1 cellular context compared by ENCODE assay signal in genomic region chr20:5654557-5654956, GRCh38.
TF ChIP-seq lines count a peak whose summit lies in the region.

No MANE protein-coding gene starts in this region.

TF ChIP-seq in HepG2, 621 proteins besides CTCF, POLR2A, EP300 and RAD21 (continued from another document and continues in another):
- no peak for TF ChIP-seq PATZ1 (CRISPR knock-in tag; IDR thresholded peaks at IDR 0.05)
- peak; percentile 79 for TF ChIP-seq FOSL2 (CRISPR knock-in tag; IDR thresholded peaks at IDR 0.05)
- TF ChIP-seq DBP (CRISPR knock-in tag; IDR thresholded peaks at IDR 0.05; ENCODE audit: not compliant biosample characterization): no peak
- TF ChIP-seq PHF21A (CRISPR knock-in tag; IDR thresholded peaks at IDR 0.05): no peak
- 0 out of 2 replicates have a peak, but pooled peaks have one; percentile 27 for TF ChIP-seq MIER3 (CRISPR knock-in tag; IDR thresholded peaks at IDR 0.05; ENCODE audit: borderline replicate concordance)
- TF ChIP-seq ZNF326 (CRISPR knock-in tag; IDR thresholded peaks at IDR 0.05; ENCODE audit: borderline replicate concordance): no peak
- no peak for TF ChIP-seq HNRNPH1 (optimal IDR thresholded peaks at IDR 0.05; ENCODE audit: low read depth, low read length)
- no peak for TF ChIP-seq ZNF460 (CRISPR knock-in tag; IDR thresholded peaks at IDR 0.05; ENCODE audit: borderline replicate concordance)
- no peak for TF ChIP-seq ZNF337 (CRISPR knock-in tag; IDR thresholded peaks at IDR 0.05; ENCODE audit: borderline replicate concordance, low read depth)
- peak; percentile 23; the same call in 1 of the 2 replicates for TF ChIP-seq MED1 (CRISPR knock-in tag; IDR thresholded peaks at IDR 0.05)
- TF ChIP-seq FOXJ3 (CRISPR knock-in tag; IDR thresholded peaks at IDR 0.05; ENCODE audit: borderline replicate concordance): no peak
- no peak for TF ChIP-seq TOE1 (CRISPR knock-in tag; IDR thresholded peaks at IDR 0.05)
- no peak for TF ChIP-seq ETV6 (CRISPR knock-in tag; conservative IDR thresholded peaks at IDR 0.05)
- TF ChIP-seq ZNF20 (CRISPR knock-in tag; IDR thresholded peaks at IDR 0.05): no peak
- TF ChIP-seq ZNF720 (CRISPR knock-in tag; IDR thresholded peaks at IDR 0.05): no peak
- no peak; the same call in 1 of the 2 replicates for TF ChIP-seq YEATS2 (CRISPR knock-in tag; IDR thresholded peaks at IDR 0.05; ENCODE audit: borderline replicate concordance)
- TF ChIP-seq ZNF891 (CRISPR knock-in tag; IDR thresholded peaks at IDR 0.05): no peak
- no peak for TF ChIP-seq HMG20B (CRISPR knock-in tag; conservative IDR thresholded peaks at IDR 0.05)
- no peak for TF ChIP-seq ZNF546 (CRISPR knock-in tag; conservative IDR thresholded peaks at IDR 0.05)
- TF ChIP-seq SMARCE1 (IDR thresholded peaks at IDR 0.05; ENCODE audit: borderline replicate concordance): no peak
- no peak for TF ChIP-seq RCOR2 (CRISPR knock-in tag; IDR thresholded peaks at IDR 0.05)
- peak; percentile 68 to 77 for TF ChIP-seq MAFK (conservative IDR thresholded peaks at IDR 0.05 in 1 of 2, IDR thresholded peaks at IDR 0.05 in 1 of 2; ENCODE audit: low read length in 2 of 2)
- no peak for TF ChIP-seq ZNF530 (CRISPR knock-in tag; IDR thresholded peaks at IDR 0.05; ENCODE audit: low read depth)
- TF ChIP-seq FOXA3 (CRISPR knock-in tag; IDR thresholded peaks at IDR 0.05): peak; percentile 29; the same call in 1 of the 2 replicates
- TF ChIP-seq ZNF614 (CRISPR knock-in tag; IDR thresholded peaks at IDR 0.05; ENCODE audit: borderline replicate concordance): no peak
- no peak for TF ChIP-seq HOXA7 (CRISPR knock-in tag; IDR thresholded peaks at IDR 0.05)
- no peak for TF ChIP-seq RERE (CRISPR knock-in tag; IDR thresholded peaks at IDR 0.05; ENCODE audit: low read depth)
- TF ChIP-seq ZSCAN20 (CRISPR knock-in tag; IDR thresholded peaks at IDR 0.05; ENCODE audit: borderline replicate concordance): no peak
- no peak for TF ChIP-seq XRCC5 (optimal IDR thresholded peaks at IDR 0.05; ENCODE audit: low read length)
- no peak for TF ChIP-seq BRF2 (CRISPR knock-in tag; IDR thresholded peaks at IDR 0.05)
- TF ChIP-seq TERF1 (CRISPR knock-in tag; IDR thresholded peaks at IDR 0.05): no peak
- TF ChIP-seq ELF3 (CRISPR knock-in tag; IDR thresholded peaks at IDR 0.05): peak; percentile 36; the same call in 1 of the 2 replicates
- no peak for TF ChIP-seq ZNF430 (CRISPR knock-in tag; IDR thresholded peaks at IDR 0.05)
- TF ChIP-seq TEAD3 (CRISPR knock-in tag; optimal IDR thresholded peaks at IDR 0.05; ENCODE audit: borderline replicate concordance): no peak
- TF ChIP-seq NFATC3 (CRISPR knock-in tag; IDR thresholded peaks at IDR 0.05): no peak
- TF ChIP-seq ZNF329 (CRISPR knock-in tag; IDR thresholded peaks at IDR 0.05; ENCODE audit: low read depth): no peak
- TF ChIP-seq PPARG (CRISPR knock-in tag; conservative IDR thresholded peaks at IDR 0.05): 0 out of 2 replicates have a peak, but pooled peaks have one; percentile 10
- TF ChIP-seq ZBTB39 (CRISPR knock-in tag; IDR thresholded peaks at IDR 0.05): no peak
- TF ChIP-seq BCL6 (CRISPR knock-in tag; IDR thresholded peaks at IDR 0.05): no peak
- peak; percentile 89 for TF ChIP-seq SOX5 (CRISPR knock-in tag; IDR thresholded peaks at IDR 0.05; ENCODE audit: borderline replicate concordance)
- no peak for TF ChIP-seq RBFOX2 (IDR thresholded peaks at IDR 0.05; ENCODE audit: low read depth, low read length)
- no peak for TF ChIP-seq ZNF773 (CRISPR knock-in tag; IDR thresholded peaks at IDR 0.05; ENCODE audit: borderline replicate concordance)
- TF ChIP-seq MZF1 (CRISPR knock-in tag; IDR thresholded peaks at IDR 0.05; ENCODE audit: borderline replicate concordance): no peak
- no peak for TF ChIP-seq NONO (IDR thresholded peaks at IDR 0.05)
- TF ChIP-seq NONO (CRISPR knock-in tag; conservative IDR thresholded peaks at IDR 0.05): no peak
- TF ChIP-seq ZXDC (CRISPR knock-in tag; IDR thresholded peaks at IDR 0.05): no peak
- TF ChIP-seq CREB1 (IDR thresholded peaks at IDR 0.05): peak; percentile 58; the same call in 1 of the 2 replicates
- TF ChIP-seq CREB1 (CRISPR knock-in tag; IDR thresholded peaks at IDR 0.05): no peak
- no peak for TF ChIP-seq ZNF446 (CRISPR knock-in tag; IDR thresholded peaks at IDR 0.05)
- TF ChIP-seq HNRNPK (IDR thresholded peaks at IDR 0.05; ENCODE audit: low read depth, low read length, poor library complexity, severe bottlenecking): no peak
- TF ChIP-seq HIVEP1 (CRISPR knock-in tag; IDR thresholded peaks at IDR 0.05): no peak
- no peak for TF ChIP-seq SOX6 (IDR thresholded peaks at IDR 0.05)
- peak; percentile 59 for TF ChIP-seq SOX6 (CRISPR knock-in tag; IDR thresholded peaks at IDR 0.05)
- TF ChIP-seq ZFP62 (CRISPR knock-in tag; IDR thresholded peaks at IDR 0.05): no peak
- no peak for TF ChIP-seq ZNF496 (CRISPR knock-in tag; IDR thresholded peaks at IDR 0.05; ENCODE audit: insufficient replicate concordance)
- no peak for TF ChIP-seq ZSCAN12 (CRISPR knock-in tag; IDR thresholded peaks at IDR 0.05)
- no peak for TF ChIP-seq FLYWCH1 (CRISPR knock-in tag; IDR thresholded peaks at IDR 0.05)
- TF ChIP-seq RFX5 (IDR thresholded peaks at IDR 0.05; ENCODE audit: low read depth, low read length): no peak
- TF ChIP-seq KMT2A (CRISPR knock-in tag; IDR thresholded peaks at IDR 0.05): no peak
